In genomic region chr12:117090388-117090787, GRCh38 we compare ENCODE assay signal across 1 cellular context.
TF ChIP-seq lines count a peak whose summit lies in the region.

No MANE protein-coding gene starts in this region.

TF ChIP-seq in IMR-90, 13 proteins besides CTCF, POLR2A, EP300 and RAD21 (continued from another document):
- TF ChIP-seq USF2 (IDR thresholded peaks at IDR 0.05; ENCODE audit: low read depth, low read length) (no peak), ELK1 (IDR thresholded peaks at IDR 0.05; ENCODE audit: borderline replicate concordance, low read depth, low read length) (no peak), CEBPB (IDR thresholded peaks at IDR 0.05; ENCODE audit: low read depth, low read length) (no peak), NFE2L2 (IDR thresholded peaks at IDR 0.05; ENCODE audit: low read depth, low read length) (no peak), MAFK (IDR thresholded peaks at IDR 0.05; ENCODE audit: low read depth, low read length) (no peak), RCOR1 (IDR thresholded peaks at IDR 0.05; ENCODE audit: insufficient replicate concordance, low read length) (no peak), SMC3 (IDR thresholded peaks at IDR 0.05; ENCODE audit: low read depth, low read length) (no peak), MXI1 (IDR thresholded peaks at IDR 0.05; ENCODE audit: borderline replicate concordance, low read depth, low read length) (no peak), FOS (IDR thresholded peaks at IDR 0.05; ENCODE audit: low read depth, low read length) (no peak)
TF ChIP-seq in IMR-90: peak in this region for 0.
